In genomic region chr11:19727246-19727645, GRCh38 we compare ENCODE assay signal across 13 cellular contexts. TPM values are rescaled to one million over a fixed set of nuclear protein-coding genes. Genes with fewer than 3 reads are reported as not detected.
DNase-seq lines count a peak whose midpoint lies in the region; ATAC-seq, FAIRE-seq and TF ChIP-seq lines count a peak whose summit lies in the region.
"Had no signal": no experiment of that assay in that cellular context is flagged by ENCODE, and none has a peak within 500 bp of the region (broad histone marks: within the 10 kb centered on the region; RNA-seq: fewer than 3 reads in every experiment).

No MANE protein-coding gene starts in this region.

- TF ChIP-seq POLR2A in heart left ventricle (IDR thresholded peaks at IDR 0.05) (no peak), GM18505 (IDR thresholded peaks at IDR 0.05; ENCODE audit: borderline replicate concordance, extremely low read depth, insufficient read depth, insufficient read length) (no peak)

- H3K36me3 ChIP-seq in heart left ventricle: no peaks in the 10 kb centered on the region
- H3K36me3 ChIP-seq in left ventricle myocardium inferior: no peaks in the 10 kb centered on the region
- H3K36me3 ChIP-seq: uterus had no signal

- DNase-seq in heart left ventricle (peak in 2 of 5 donors; percentile 41 to 48), left ventricle myocardium inferior (no peak), amniotic epithelial cell (ENCODE audit: low read depth) (peak; percentile 95), inferior parietal cortex (ENCODE audit: extremely low spot score) (peak; percentile 76), urothelium cell line (ENCODE audit: low spot score) (peak; percentile 14), DMS53 treated with DMSO at 0.1 percent for 48 hours (lab: John Stamatoyannopoulos, UW; ENCODE audit: unreplicated experiment) (no peak), D341Med (ENCODE audit: low spot score) (no peak)
- DNase-seq: AML-193; effector CD8-positive, alpha-beta T cell had no signal

- FAIRE-seq in urothelium cell line (lab: Jason Lieb, UNC): no peak
- FAIRE-seq: islet of Langerhans had no signal

- H3K27ac ChIP-seq in heart left ventricle (peak overlapping the region in 1 of 12 donors; percentile 63), left ventricle myocardium inferior (replicated peaks) (no peak overlapping the region)
- H3K27ac ChIP-seq: uterus, VCaP had no signal

- H3K4me3 ChIP-seq in heart left ventricle (no peak overlapping the region), left ventricle myocardium inferior (no peak overlapping the region)
- H3K4me3 ChIP-seq: uterus had no signal

- TF ChIP-seq CTCF in heart left ventricle (IDR thresholded peaks at IDR 0.05): no peak
- no peak for TF ChIP-seq CTCF in left ventricle myocardium inferior (IDR thresholded peaks at IDR 0.05; ENCODE audit: borderline replicate concordance)

- 75 to 100% (median 83%) methylated on average over 1 of the region's 1 CpG for WGBS in heart left ventricle, 4 donors

- no peaks in the 10 kb centered on the region for H3K9me3 ChIP-seq in heart left ventricle
- H3K9me3 ChIP-seq in left ventricle myocardium inferior (replicated peaks): no peaks in the 10 kb centered on the region
- H3K9me3 ChIP-seq: uterus had no signal

- intact Hi-C loops in heart left ventricle (cut with DNase I) (no loop called here), left ventricle myocardium inferior (cut with micrococcal nuclease) (no loop called here)

- H3K4me1 ChIP-seq in heart left ventricle (peaks cover 0 to 81% (median 35%) of the 10 kb centered on the region in 12 donors), left ventricle myocardium inferior (peaks cover 81% of the 10 kb centered on the region)
- H3K4me1 ChIP-seq: uterus had no signal

- peak; percentile 11 to 59 (median 38) for ATAC-seq in heart left ventricle
- ATAC-seq in GM18505 (IDR thresholded peaks at IDR 0.05; ENCODE audit: unreplicated experiment): no peak

- H3K27me3 ChIP-seq in heart left ventricle: no peaks in the 10 kb centered on the region
- H3K27me3 ChIP-seq in left ventricle myocardium inferior (ENCODE audit: low read depth): no peaks in the 10 kb centered on the region
- H3K27me3 ChIP-seq: uterus had no signal

RNA-seq across cellular contexts. Expression of gene NAV2, which starts 14.6 kb away (rescaled TPM):
- total RNA-seq in heart left ventricle (10 to 100 TPM; 12.3 to 46.5 (median 25.4) TPM), left ventricle myocardium inferior (14.3 TPM)
- polyA plus RNA-seq in heart left ventricle: 10 to 100 TPM in 1 of 2 donors, 1 to 10 TPM in 1; 7.6 to 20.2 TPM

Comparison
In these comparisons a context has a peak if more than half of its experiments do, and no peak if none do; other contexts are left out.
1. DNase-seq: peak in amniotic epithelial cell (single experiment), inferior parietal cortex (single experiment) and urothelium cell line (single experiment); none in left ventricle myocardium inferior (single experiment), DMS53 treated with DMSO at 0.1 percent for 48 hours (single experiment) and D341Med (single experiment).